18 cellular contexts compared by ENCODE assay signal in genomic region chr14:52125885-52126284, GRCh38. TPM values are rescaled to one million over a fixed set of nuclear protein-coding genes. Genes with fewer than 3 reads are reported as not detected.
DNase-seq lines count a peak whose midpoint lies in the region; ATAC-seq and TF ChIP-seq lines count a peak whose summit lies in the region.
"Had no signal": no experiment of that assay in that cellular context is flagged by ENCODE, and none has a peak within 500 bp of the region (broad histone marks: within the 10 kb centered on the region; RNA-seq: fewer than 3 reads in every experiment).

No MANE protein-coding gene starts in this region.

- CTCF ChIA-PET in activated CD8-positive, alpha-beta T cell treated with anti-CD3 and anti-CD28 coated beads, Interleukin-2, amount 10 ng/mL, durations not matched to agents 7 days and 5 days (lab: Charles Lee) = interaction anchor here (1.1 kb wide), 1 partner anchor 16 kb away, joined by 3 read pairs; no protein-coding TSS in a partner anchor
- CTCF ChIA-PET in activated CD8-positive, alpha-beta T cell treated with anti-CD3 and anti-CD28 coated beads for 36 hours (lab: Charles Lee) = interaction anchor here (1.0 to 2.1 kb wide), 3 partner anchors 15 to 194 kb away, joined by 3 to 4 read pairs (median 4); no protein-coding TSS in a partner anchor

- H3K36me3 ChIP-seq in skeletal muscle satellite cell (ENCODE audit: insufficient read depth, low read length) = no peaks in the 10 kb centered on the region
- H3K36me3 ChIP-seq: upper lobe of right lung had no signal

- no peak for TF ChIP-seq CTCF in activated CD8-positive, alpha-beta T cell treated with anti-CD3 and anti-CD28 coated beads for 36 hours (IDR thresholded peaks at IDR 0.05)

- H3K36me3 Mint-ChIP-seq in activated CD8-positive, alpha-beta T cell treated with anti-CD3 and anti-CD28 coated beads, Interleukin-2, amount 10 ng/mL, durations not matched to agents 7 days and 5 days (ENCODE audit: low read depth) = no peaks in the 10 kb centered on the region
- H3K36me3 Mint-ChIP-seq in activated CD8-positive, alpha-beta T cell treated with anti-CD3 and anti-CD28 coated beads for 36 hours (ENCODE audit: low read depth) = no peaks in the 10 kb centered on the region
- peaks cover 2% of the 10 kb centered on the region for H3K36me3 Mint-ChIP-seq in central memory CD8-positive, alpha-beta T cell (ENCODE audit: insufficient read depth)

- H3K4me3 ChIP-seq in skeletal muscle satellite cell (ENCODE audit: low read length) = no peak overlapping the region
- H3K4me3 ChIP-seq: upper lobe of right lung had no signal

- POLR2A ChIA-PET in activated CD8-positive, alpha-beta T cell treated with anti-CD3 and anti-CD28 coated beads, Interleukin-2, amount 10 ng/mL, durations not matched to agents 7 days and 5 days (lab: Charles Lee) = no interaction called here
- POLR2A ChIA-PET in activated CD8-positive, alpha-beta T cell treated with anti-CD3 and anti-CD28 coated beads for 36 hours (lab: Charles Lee) = no interaction called here

- H3K27me3 Mint-ChIP-seq in activated CD8-positive, alpha-beta T cell treated with anti-CD3 and anti-CD28 coated beads, Interleukin-2, amount 10 ng/mL, durations not matched to agents 7 days and 5 days (ENCODE audit: low read depth) = peaks cover 19% of the 10 kb centered on the region
- H3K27me3 Mint-ChIP-seq in activated CD8-positive, alpha-beta T cell treated with anti-CD3 and anti-CD28 coated beads for 36 hours = peaks cover 1% of the 10 kb centered on the region
- H3K27me3 Mint-ChIP-seq in central memory CD8-positive, alpha-beta T cell = no peaks in the 10 kb centered on the region

- H3K27ac Mint-ChIP-seq in activated CD8-positive, alpha-beta T cell treated with anti-CD3 and anti-CD28 coated beads, Interleukin-2, amount 10 ng/mL, durations not matched to agents 7 days and 5 days = peak overlapping the region; percentile 8
- no peak overlapping the region for H3K27ac Mint-ChIP-seq in activated CD8-positive, alpha-beta T cell treated with anti-CD3 and anti-CD28 coated beads for 36 hours
- H3K27ac Mint-ChIP-seq in central memory CD8-positive, alpha-beta T cell (ENCODE audit: low read depth) = peak overlapping the region; percentile 75
- H3K27ac Mint-ChIP-seq: WTC11 had no signal

- peak overlapping the region; percentile 26 for H3K4me2 ChIP-seq in skeletal muscle satellite cell (ENCODE audit: low read length)

- H3K9me3 Mint-ChIP-seq in activated CD8-positive, alpha-beta T cell treated with anti-CD3 and anti-CD28 coated beads, Interleukin-2, amount 10 ng/mL, durations not matched to agents 7 days and 5 days (ENCODE audit: insufficient read depth) = no peaks in the 10 kb centered on the region
- H3K9me3 Mint-ChIP-seq in activated CD8-positive, alpha-beta T cell treated with anti-CD3 and anti-CD28 coated beads for 36 hours = no peaks in the 10 kb centered on the region
- H3K9me3 Mint-ChIP-seq in central memory CD8-positive, alpha-beta T cell = no peaks in the 10 kb centered on the region

- ATAC-seq in activated CD8-positive, alpha-beta T cell treated with anti-CD3 and anti-CD28 coated beads, Interleukin-2, amount 10 ng/mL, durations not matched to agents 7 days and 5 days = peak; percentile 68
- no peak for ATAC-seq in activated CD8-positive, alpha-beta T cell treated with anti-CD3 and anti-CD28 coated beads for 36 hours
- ATAC-seq in HG03175 (IDR thresholded peaks at IDR 0.05; ENCODE audit: unreplicated experiment) (peak; percentile 45), GM21390 (IDR thresholded peaks at IDR 0.05; ENCODE audit: unreplicated experiment) (no peak)
- ATAC-seq in central memory CD8-positive, alpha-beta T cell (replicated peaks; ENCODE audit: extremely low read depth, poor library complexity, severe bottlenecking) = peak; percentile 41
- ATAC-seq: upper lobe of right lung, WTC11 had no signal

- no peak overlapping the region for H3K4me3 Mint-ChIP-seq in activated CD8-positive, alpha-beta T cell treated with anti-CD3 and anti-CD28 coated beads, Interleukin-2, amount 10 ng/mL, durations not matched to agents 7 days and 5 days
- no peak overlapping the region for H3K4me3 Mint-ChIP-seq in activated CD8-positive, alpha-beta T cell treated with anti-CD3 and anti-CD28 coated beads for 36 hours
- peak overlapping the region; percentile 57 for H3K4me3 Mint-ChIP-seq in central memory CD8-positive, alpha-beta T cell
- H3K4me3 Mint-ChIP-seq: WTC11 had no signal

- no peaks in the 10 kb centered on the region for H3K27me3 ChIP-seq in skeletal muscle satellite cell (ENCODE audit: control insufficient read depth, insufficient read depth, low read length)
- H3K27me3 ChIP-seq: upper lobe of right lung had no signal

- peaks cover 19% of the 10 kb centered on the region for H3K4me1 ChIP-seq in skeletal muscle satellite cell (ENCODE audit: control insufficient read depth, insufficient read depth, low read length)
- H3K4me1 ChIP-seq: parathyroid adenoma, upper lobe of right lung had no signal

- no peaks in the 10 kb centered on the region for H3K9me3 ChIP-seq in skeletal muscle satellite cell (replicated peaks; ENCODE audit: low read length)
- H3K9me3 ChIP-seq: upper lobe of right lung had no signal

- no peak overlapping the region for H3K9ac ChIP-seq in skeletal muscle satellite cell (ENCODE audit: low read depth, low read length)
- H3K9ac ChIP-seq: parathyroid adenoma had no signal

- H3K4me1 Mint-ChIP-seq in activated CD8-positive, alpha-beta T cell treated with anti-CD3 and anti-CD28 coated beads, Interleukin-2, amount 10 ng/mL, durations not matched to agents 7 days and 5 days (ENCODE audit: low read depth) = peaks cover 17% of the 10 kb centered on the region
- peaks cover 15% of the 10 kb centered on the region for H3K4me1 Mint-ChIP-seq in activated CD8-positive, alpha-beta T cell treated with anti-CD3 and anti-CD28 coated beads for 36 hours (ENCODE audit: low read depth)
- H3K4me1 Mint-ChIP-seq in central memory CD8-positive, alpha-beta T cell = peaks cover 22% of the 10 kb centered on the region

- intact Hi-C loops in activated CD8-positive, alpha-beta T cell treated with anti-CD3 and anti-CD28 coated beads for 36 hours (cut with micrococcal nuclease) = no loop called here

- DNase-seq in activated CD8-positive, alpha-beta T cell treated with anti-CD3 and anti-CD28 coated beads, Interleukin-2, amount 10 ng/mL, durations not matched to agents 7 days and 5 days = peak; percentile 32
- DNase-seq in activated CD8-positive, alpha-beta T cell treated with anti-CD3 and anti-CD28 coated beads for 36 hours = no peak
- no peak for DNase-seq in central memory CD8-positive, alpha-beta T cell (ENCODE audit: low spot score in 2 of 2)
- DNase-seq in D341Med (ENCODE audit: low spot score) (no peak), ecto neural progenitor cell (ENCODE audit: low spot score) (no peak)
- DNase-seq: activated naive CD4-positive, alpha-beta T cell treated with Interleukin-2 at 50 U/mL for 16 hours; effector CD4-positive, alpha-beta T cell; KBM-7; kidney glomerular epithelial cell; NCI-H1417; stimulated activated naive CD4-positive, alpha-beta T cell; T-helper 1 cell; upper lobe of right lung had no signal

RNA-seq across cellular contexts. Expression of gene NID2, which starts 57.0 kb away (rescaled TPM):
- total RNA-seq in activated CD8-positive, alpha-beta T cell treated with anti-CD3 and anti-CD28 coated beads, Interleukin-2, amount 10 ng/mL, durations not matched to agents 7 days and 5 days = under 1 TPM; 0.18 to 0.29 TPM
- under 1 TPM in 1 of 2 experiments, not detected in 1; 0.29 TPM for total RNA-seq in activated CD8-positive, alpha-beta T cell treated with anti-CD3 and anti-CD28 coated beads for 36 hours
- total RNA-seq in skeletal muscle satellite cell (2012; rRNA removed) = 93.0 and 119 TPM in 2 replicates

Comparison
In these comparisons a context has a peak if more than half of its experiments do, and no peak if none do; other contexts are left out.
1. ATAC-seq: peak in activated CD8-positive, alpha-beta T cell treated with anti-CD3 and anti-CD28 coated beads, Interleukin-2, amount 10 ng/mL, durations not matched to agents 7 days and 5 days (single experiment), HG03175 (single experiment) and central memory CD8-positive, alpha-beta T cell (single experiment); none in activated CD8-positive, alpha-beta T cell treated with anti-CD3 and anti-CD28 coated beads for 36 hours (single experiment) and GM21390 (single experiment).